9 cellular contexts compared by ENCODE assay signal in genomic region chr4:153432971-153433752, GRCh38. TPM values are rescaled to one million over a fixed set of nuclear protein-coding genes. Genes with fewer than 3 reads are reported as not detected.
A peak's percentile ranks its signal among the peaks of the same experiment; 100 is the strongest.
DNase-seq lines count a peak whose midpoint lies in the region; ATAC-seq, FAIRE-seq and TF ChIP-seq lines count a peak whose summit lies in the region.
"Had no signal": no experiment of that assay in that cellular context is flagged by ENCODE, and none has a peak within 500 bp of the region (broad histone marks: within the 10 kb centered on the region; RNA-seq: fewer than 3 reads in every experiment).

No MANE protein-coding gene starts in this region.

- no peaks in the 10 kb centered on the region for H3K9me3 Mint-ChIP-seq in CD4-positive, alpha-beta memory T cell

- no peaks in the 10 kb centered on the region for H3K27me3 ChIP-seq in CD4-positive, alpha-beta memory T cell (ENCODE audit: insufficient read depth, low read length)
- no peaks in the 10 kb centered on the region for H3K27me3 ChIP-seq in Peyer's patch
- H3K27me3 ChIP-seq in smooth muscle cell (ENCODE audit: low read depth) = no peaks in the 10 kb centered on the region

- peaks cover 36 to 68% (median 50%) of the 10 kb centered on the region in 4 donors for H3K4me1 Mint-ChIP-seq in CD4-positive, alpha-beta memory T cell

- ATAC-seq in HG03342 (IDR thresholded peaks at IDR 0.05; ENCODE audit: unreplicated experiment) = peak; percentile 92

- WGBS in smooth muscle cell (ENCODE audit: low lambda C conversion rate) = 56% methylated on average over 12 of the region's 12 CpGs

- peak; percentile 72 to 79 (median 77) for DNase-seq in CD4-positive, alpha-beta memory T cell
- DNase-seq in GM19239 (ENCODE audit: insufficient read length, low spot score) = peak; percentile 67
- DNase-seq in Peyer's patch = peak in 2 of 3 donors; percentile 80 to 87
- DNase-seq in activated T-helper 9 cell treated with anti-CD3 and anti-CD28 coated beads, Interleukin-2, amount 50 U/mL, for 16 hours (ENCODE audit: low read depth) = peak; percentile 43
- DNase-seq in head of caudate nucleus = peak in 32 of 42 donors; percentile 14 to 64 (median 34)
- no peak for DNase-seq in smooth muscle cell (lab: John Stamatoyannopoulos, UW; ENCODE audit: unreplicated experiment)
- DNase-seq in ecto neural progenitor cell (ENCODE audit: low spot score) = no peak

- no peaks in the 10 kb centered on the region for H3F3A ChIP-seq in smooth muscle cell (ENCODE audit: low read depth)

- H3K4me3 ChIP-seq in CD4-positive, alpha-beta memory T cell (ENCODE audit: low read length in 2 of 2) = peak overlapping the region; percentile 59
- H3K4me3 ChIP-seq in Peyer's patch (peak overlapping the region in 3 of 4 donors; percentile 9 to 28 (median 13)), smooth muscle cell (no peak overlapping the region)

- POLR2A ChIA-PET in CD4-positive, alpha-beta memory T cell (lab: Charles Lee; ENCODE audit: partially characterized antibody) = interaction anchor here (0.6 to 4.4 kb wide), 20 partner anchors 9 to 210 kb away, joined by 3 to 48 read pairs (median 4); partner anchors contain the start of gene TMEM131L

- TF ChIP-seq CTCF in Peyer's patch (IDR thresholded peaks at IDR 0.05) (peak; percentile 48 to 85 (median 75)), smooth muscle cell (IDR thresholded peaks at IDR 0.05; ENCODE audit: borderline replicate concordance, insufficient read depth, poor library complexity, severe bottlenecking) (peak; percentile 35)

- no peak overlapping the region for H3K9ac ChIP-seq in smooth muscle cell (ENCODE audit: low read depth)

- no peak overlapping the region for H3K4me2 ChIP-seq in smooth muscle cell

- H3K27me3 Mint-ChIP-seq in CD4-positive, alpha-beta memory T cell = no peaks in the 10 kb centered on the region

- intact Hi-C loops in CD4-positive, alpha-beta memory T cell (cut with micrococcal nuclease) = loop anchor here (1.0 to 10.0 kb wide), 8 partner anchors 33 to 210 kb away; partner anchors contain the start of genes MND1 and TMEM131L
- intact Hi-C loops in head of caudate nucleus (cut with DNase I) = no loop called here

- no peaks in the 10 kb centered on the region for H3K36me3 ChIP-seq in CD4-positive, alpha-beta memory T cell (ENCODE audit: insufficient read depth, low read length)
- H3K36me3 ChIP-seq in Peyer's patch = no peaks in the 10 kb centered on the region
- H3K36me3 ChIP-seq in smooth muscle cell (ENCODE audit: low read depth) = no peaks in the 10 kb centered on the region

- H3K4me1 ChIP-seq in CD4-positive, alpha-beta memory T cell (ENCODE audit: insufficient read depth, low read length) = peaks cover 56% of the 10 kb centered on the region
- H3K4me1 ChIP-seq in Peyer's patch (peaks cover 0 to 6% (median 0%) of the 10 kb centered on the region in 4 donors), smooth muscle cell (ENCODE audit: low read depth) (no peaks in the 10 kb centered on the region)

- peak overlapping the region; percentile 55 for H3K27ac ChIP-seq in CD4-positive, alpha-beta memory T cell (ENCODE audit: low read depth, low read length)
- H3K27ac ChIP-seq in Peyer's patch = peak overlapping the region; percentile 35 to 79 (median 60)
- H3K27ac ChIP-seq in smooth muscle cell (ENCODE audit: low read depth) = no peak overlapping the region

- H3K27ac Mint-ChIP-seq in CD4-positive, alpha-beta memory T cell = peak overlapping the region; percentile 87 to 97 (median 94)

- H3K36me3 Mint-ChIP-seq in CD4-positive, alpha-beta memory T cell = no peaks in the 10 kb centered on the region

- TF ChIP-seq POLR2A in Peyer's patch (IDR thresholded peaks at IDR 0.05) = no peak

- no peaks in the 10 kb centered on the region for H4K20me1 ChIP-seq in smooth muscle cell (ENCODE audit: low read depth)

- no peak overlapping the region for H2AFZ ChIP-seq in smooth muscle cell (ENCODE audit: low read depth)

- CTCF ChIA-PET in CD4-positive, alpha-beta memory T cell (lab: Charles Lee; ENCODE audit: partially characterized antibody) = interaction anchor here (0.7 to 10.2 kb wide), 63 partner anchors 9 to 317 kb away, joined by 3 to 228 read pairs (median 5); partner anchors contain the start of genes MND1 and TMEM131L

- no peaks in the 10 kb centered on the region for H3K79me2 ChIP-seq in smooth muscle cell (ENCODE audit: low read depth)

- no peaks in the 10 kb centered on the region for H3K9me3 ChIP-seq in CD4-positive, alpha-beta memory T cell (ENCODE audit: control insufficient read depth in 1 of 2, low read length in 2 of 2)
- no peaks in the 10 kb centered on the region for H3K9me3 ChIP-seq in Peyer's patch
- H3K9me3 ChIP-seq in smooth muscle cell (replicated peaks; ENCODE audit: low read depth) = no peaks in the 10 kb centered on the region

- H3K4me3 Mint-ChIP-seq in CD4-positive, alpha-beta memory T cell = peak overlapping the region; percentile 84 to 95 (median 88)

- peak; percentile 100 for FAIRE-seq in GM19239 (lab: Jason Lieb, UNC)
- FAIRE-seq: endometrium had no signal

RNA-seq across cellular contexts. Expression of gene TMEM131L, which starts 33.0 kb away (rescaled TPM):
- 10 to 100 TPM; 62.5 to 65.6 TPM for total RNA-seq in CD4-positive, alpha-beta memory T cell
- polyA plus RNA-seq in CD4-positive, alpha-beta memory T cell = 10 to 100 TPM; 20.8 to 43.8 TPM
- total RNA-seq in Peyer's patch (10 to 100 TPM in 1 of 4 donors, 1 to 10 TPM in 3; 5.2 to 54.5 (median 7.0) TPM), smooth muscle cell (6.7 and 12.9 TPM in 2 replicates)
- polyA plus RNA-seq in smooth muscle cell = 2.6 and 4.3 TPM in 2 replicates

Comparison
In these comparisons a context has a peak if more than half of its experiments do, and no peak if none do; other contexts are left out.
1. DNase-seq: peak in CD4-positive, alpha-beta memory T cell (5 of 5), GM19239 (single experiment), Peyer's patch (2 of 3), activated T-helper 9 cell treated with anti-CD3 and anti-CD28 coated beads, Interleukin-2, amount 50 U/mL, for 16 hours (single experiment) and head of caudate nucleus (32 of 42); none in smooth muscle cell (single experiment) and ecto neural progenitor cell (single experiment).